ENCODE assay signal across 8 cellular contexts in the genomic region with DNA sequence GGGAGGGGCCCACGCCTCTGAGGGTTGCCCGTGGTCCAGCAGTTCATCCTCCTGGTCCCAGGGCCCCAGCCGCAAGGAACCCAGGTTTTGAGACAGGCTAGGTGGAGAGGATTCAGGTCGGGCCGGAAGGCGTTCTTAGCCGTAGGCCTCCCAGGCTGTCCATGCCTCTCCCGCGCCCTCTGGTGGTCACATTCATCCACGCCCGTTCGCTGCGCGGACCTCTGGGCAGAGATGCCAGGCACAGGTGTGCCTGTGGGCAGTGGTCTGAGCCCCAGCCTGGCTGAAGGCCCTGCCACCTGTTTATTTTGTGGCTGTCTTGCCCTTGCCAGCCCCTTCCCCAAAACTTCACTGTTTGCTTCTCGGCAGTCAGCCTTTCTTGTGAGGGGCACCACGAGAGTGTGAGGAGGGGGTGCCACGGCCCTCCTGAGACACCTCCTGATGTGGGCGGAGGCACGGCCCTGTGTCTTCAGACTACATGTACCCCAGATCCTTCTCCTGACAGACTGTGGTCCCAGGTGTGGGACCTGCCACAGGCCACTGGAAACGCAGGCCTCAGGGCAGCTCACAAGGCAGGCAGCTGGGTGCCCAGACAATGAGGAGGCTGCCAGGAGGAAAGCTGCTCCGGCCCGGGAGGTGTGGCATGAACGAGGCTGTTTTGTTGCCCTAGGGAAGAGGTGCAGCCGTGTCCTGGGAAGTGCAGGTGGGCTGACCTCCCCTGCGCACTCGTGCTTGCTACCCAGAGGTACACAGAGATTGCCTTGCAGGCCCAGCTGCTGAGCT. TPM values are rescaled to one million over a fixed set of nuclear protein-coding genes. Genes with fewer than 3 reads are reported as not detected.
DNase-seq lines count a peak whose midpoint lies in the region; ATAC-seq and TF ChIP-seq lines count a peak whose summit lies in the region.

No MANE protein-coding gene starts in this region.

- intact Hi-C loops in activated CD4-positive, alpha-beta T cell treated with anti-CD3 and anti-CD28 coated beads for 36 hours (cut with DNase I, micrococcal nuclease): loop anchor here (1.0 to 2.0 kb wide), 5 partner anchors 33 to 222 kb away; a partner anchor contains a TSS
- intact Hi-C loops in left lung (cut with DNase I): no loop called here

- TF ChIP-seq CTCF in AG04450 (IDR thresholded peaks at IDR 0.05; ENCODE audit: low read depth, low read length) (peak; percentile 95), left lung (IDR thresholded peaks at IDR 0.05) (peak; percentile 95 to 99)

- POLR2A ChIA-PET in AG04450 (lab: Yijun Ruan, JAX): no interaction called here
- POLR2A ChIA-PET in activated CD4-positive, alpha-beta T cell treated with anti-CD3 and anti-CD28 coated beads for 36 hours (lab: Charles Lee): no interaction called here

- no peaks in the 10 kb centered on the region for H3K27me3 Mint-ChIP-seq in activated CD4-positive, alpha-beta T cell treated with anti-CD3 and anti-CD28 coated beads for 36 hours
- no peaks in the 10 kb centered on the region for H3K27me3 Mint-ChIP-seq in central memory CD8-positive, alpha-beta T cell

- peaks cover 0 to 62% of the 10 kb centered on the region in 2 donors for H3K36me3 ChIP-seq in left lung

- H3K27ac ChIP-seq in AG04450 (ENCODE audit: low read depth, low read length) (no peak overlapping the region), left lung (peak overlapping the region in 1 of 2 donors; percentile 23)

- H3K36me3 Mint-ChIP-seq in activated CD4-positive, alpha-beta T cell treated with anti-CD3 and anti-CD28 coated beads for 36 hours (ENCODE audit: low read depth): peaks cover 7% of the 10 kb centered on the region
- H3K36me3 Mint-ChIP-seq in central memory CD8-positive, alpha-beta T cell (ENCODE audit: insufficient read depth): peaks cover 9% of the 10 kb centered on the region

- peaks cover 11 to 29% of the 10 kb centered on the region in 2 donors for H3K4me1 ChIP-seq in left lung

- H3K4me3 ChIP-seq in AG04450 (ENCODE audit: low read depth, low read length) (no peak overlapping the region), left lung (no peak overlapping the region)

- H3K27ac Mint-ChIP-seq in activated CD4-positive, alpha-beta T cell treated with anti-CD3 and anti-CD28 coated beads for 36 hours: peak overlapping the region; percentile 83
- H3K27ac Mint-ChIP-seq in central memory CD8-positive, alpha-beta T cell (ENCODE audit: low read depth): peak overlapping the region; percentile 57

- H3K9me3 ChIP-seq in AG04450 (ENCODE audit: control insufficient read depth, insufficient read depth, low read length) (peaks cover 3% of the 10 kb centered on the region; the same call in 1 of the 2 replicates), left lung (no peaks in the 10 kb centered on the region)

- CTCF ChIA-PET in AG04450 (lab: Charles Lee): interaction anchor here (1.9 kb wide), 1 partner anchor 221 kb away, joined by 7 read pairs; no protein-coding TSS in a partner anchor
- CTCF ChIA-PET in activated CD4-positive, alpha-beta T cell treated with anti-CD3 and anti-CD28 coated beads for 36 hours (lab: Charles Lee): interaction anchor here (0.8 to 1.6 kb wide), 5 partner anchors 148 to 261 kb away, joined by 3 to 7 read pairs (median 3); no protein-coding TSS in a partner anchor

- H3K4me1 Mint-ChIP-seq in activated CD4-positive, alpha-beta T cell treated with anti-CD3 and anti-CD28 coated beads for 36 hours: peaks cover 31% of the 10 kb centered on the region
- peaks cover 31% of the 10 kb centered on the region for H3K4me1 Mint-ChIP-seq in central memory CD8-positive, alpha-beta T cell

- H3K9me3 Mint-ChIP-seq in activated CD4-positive, alpha-beta T cell treated with anti-CD3 and anti-CD28 coated beads for 36 hours (ENCODE audit: low read depth): no peaks in the 10 kb centered on the region
- H3K9me3 Mint-ChIP-seq in central memory CD8-positive, alpha-beta T cell: no peaks in the 10 kb centered on the region

- ATAC-seq in GM21528 (IDR thresholded peaks at IDR 0.05; ENCODE audit: low FRiP score, unreplicated experiment) (peak; percentile 25), left lung (peak; percentile 60), GM19397 (IDR thresholded peaks at IDR 0.05; ENCODE audit: unreplicated experiment) (no peak)
- ATAC-seq in activated CD4-positive, alpha-beta T cell treated with anti-CD3 and anti-CD28 coated beads for 36 hours: peak; percentile 50
- ATAC-seq in central memory CD8-positive, alpha-beta T cell (replicated peaks; ENCODE audit: extremely low read depth, poor library complexity, severe bottlenecking): peak; percentile 23

- no peak overlapping the region for H3K4me3 Mint-ChIP-seq in activated CD4-positive, alpha-beta T cell treated with anti-CD3 and anti-CD28 coated beads for 36 hours
- no peak overlapping the region for H3K4me3 Mint-ChIP-seq in central memory CD8-positive, alpha-beta T cell

- H3K27me3 ChIP-seq in AG04450 (ENCODE audit: control insufficient read depth, insufficient read depth, low read length) (no peaks in the 10 kb centered on the region), left lung (no peaks in the 10 kb centered on the region)

- peak; percentile 38 for DNase-seq in AG04450 (ENCODE audit: low read depth, low spot score)
- DNase-seq in NCI-H2196 (lab: John Stamatoyannopoulos, UW; ENCODE audit: unreplicated experiment): peak; percentile 90
- peak; percentile 95 for DNase-seq in activated CD4-positive, alpha-beta T cell treated with anti-CD3 and anti-CD28 coated beads for 36 hours
- DNase-seq in central memory CD8-positive, alpha-beta T cell (ENCODE audit: low spot score in 2 of 2): peak; percentile 78 to 94
- peak; percentile 85 to 98 for DNase-seq in left lung
- DNase-seq in stimulated activated CD4-positive, alpha-beta T cell treated with anti-CD3 and anti-CD28 coated beads, Interleukin-4, amount 100 ng/mL, for 1 hour: peak; percentile 90

RNA-seq across cellular contexts. Expression of a gene that starts 5.0 kb away (rescaled TPM):
- 4.9 and 5.2 TPM in 2 replicates for polyA plus RNA-seq in AG04450 (2011; rRNA removed)
- 4.0 and 4.6 TPM in 2 replicates for polyA minus RNA-seq in AG04450 (2011; rRNA and poly(A)+ RNA removed)
- total RNA-seq in activated CD4-positive, alpha-beta T cell treated with anti-CD3 and anti-CD28 coated beads for 36 hours: 10 to 100 TPM; 14.8 to 18.1 TPM
- total RNA-seq in left lung: 10 to 100 TPM; 33.0 to 36.6 TPM

RNA-seq across cellular contexts. Expression of a gene that starts 54.2 kb away (rescaled TPM):
- not detected in 2 replicates for polyA plus RNA-seq in AG04450 (2011; rRNA removed)
- not detected in 2 replicates for polyA minus RNA-seq in AG04450 (2011; rRNA and poly(A)+ RNA removed)
- not detected for total RNA-seq in activated CD4-positive, alpha-beta T cell treated with anti-CD3 and anti-CD28 coated beads for 36 hours
- not detected for total RNA-seq in left lung

Comparison
In these comparisons a context has a peak if more than half of its experiments do, and no peak if none do; other contexts are left out.
1. DNase-seq: peak in every context shown above with its lines; median percentile 95 in activated CD4-positive, alpha-beta T cell treated with anti-CD3 and anti-CD28 coated beads for 36 hours; 92 in left lung; 90 in NCI-H2196; 90 in stimulated activated CD4-positive, alpha-beta T cell treated with anti-CD3 and anti-CD28 coated beads, Interleukin-4, amount 100 ng/mL, for 1 hour; 86 in central memory CD8-positive, alpha-beta T cell; 38 in AG04450.
2. intact Hi-C loops: an anchor here in activated CD4-positive, alpha-beta T cell treated with anti-CD3 and anti-CD28 coated beads for 36 hours (1.0 to 2.0 kb wide); none called in left lung.